18 cellular contexts compared by ENCODE assay signal in the genomic region with DNA sequence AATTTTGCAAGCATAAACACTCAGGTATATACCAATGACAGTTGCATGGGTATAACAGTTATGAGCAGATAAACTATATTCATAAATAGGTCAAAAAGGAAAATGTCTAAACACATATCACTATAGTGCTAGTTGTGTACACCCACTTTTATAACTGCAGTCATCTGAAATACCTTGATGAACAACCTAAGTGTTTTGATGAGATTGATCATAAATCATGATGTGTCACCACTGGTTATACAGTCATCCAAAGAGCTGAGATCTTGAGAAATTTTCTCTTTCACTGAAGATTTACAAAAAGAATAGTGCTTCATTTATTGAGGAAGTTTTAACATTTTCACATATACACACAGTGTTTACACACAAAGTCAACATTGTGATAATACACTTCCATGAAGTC.
DNase-seq lines count a peak whose midpoint lies in the region; ATAC-seq, FAIRE-seq and TF ChIP-seq lines count a peak whose summit lies in the region.
"Had no signal": no experiment of that assay in that cellular context is flagged by ENCODE, and none has a peak within 500 bp of the region (broad histone marks: within the 10 kb centered on the region; RNA-seq: fewer than 3 reads in every experiment).

No MANE protein-coding gene starts in this region.

- ATAC-seq in K562 (no peak), GM18870 (IDR thresholded peaks at IDR 0.05; ENCODE audit: unreplicated experiment) (no peak)
- ATAC-seq: GM12878 had no signal

- DNase-seq in HEK293T (ENCODE audit: extremely low spot score) (no peak), NCI-H226 (peak; percentile 28), K562 (ENCODE audit: extremely low read depth in 1 of 4, low spot score in 3 of 4) (no peak), kidney tubule cell (ENCODE audit: low spot score) (peak; percentile 66), nephron progenitor cell (no peak), Peyer's patch (no peak)
- DNase-seq: DND-41, GDM1, GOT3, HFFc6, NCI-H1930, NCI-H446, NCI-H748 treated with DMSO at 0.1 percent for 48 hours, SHP77 treated with DMSO at 0.1 percent for 48 hours had no signal

- H3K27ac ChIP-seq in K562 (ENCODE audit: extremely low read depth, low read depth, low read length) (no peak overlapping the region), Peyer's patch (no peak overlapping the region)
- H3K27ac ChIP-seq: C4-2B had no signal

- no peaks in the 10 kb centered on the region for H3K9me3 ChIP-seq in K562 (replicated peaks; ENCODE audit: control insufficient read depth, insufficient read depth, low read depth, low read length)
- no peaks in the 10 kb centered on the region for H3K9me3 ChIP-seq in Peyer's patch

- TF ChIP-seq CTCF in K562 (IDR thresholded peaks at IDR 0.05 in 2 of 3, conservative IDR thresholded peaks at IDR 0.05 in 1 of 3; ENCODE audit: insufficient read depth in 2 of 3, low read depth in 1 of 3, low read length in 3 of 3) (no peak), nephron progenitor cell (IDR thresholded peaks at IDR 0.05) (no peak), Peyer's patch (IDR thresholded peaks at IDR 0.05) (no peak)

- H2AFZ ChIP-seq in K562 (ENCODE audit: low read depth, low read length), result no peak overlapping the region

- H3K9ac ChIP-seq in K562 (ENCODE audit: insufficient read depth in 1 of 2, low read depth in 2 of 2, low read length in 2 of 2), result no peak overlapping the region

- H3K79me2 ChIP-seq in K562 (ENCODE audit: control insufficient read depth, insufficient read depth, low read length), result no peaks in the 10 kb centered on the region

- no peak overlapping the region for H3K4me2 ChIP-seq in K562 (ENCODE audit: insufficient read depth, low read length)

- no peak for FAIRE-seq in K562 (lab: Jason Lieb, UNC)
- FAIRE-seq: GM12878, GM18507 had no signal

- H3K9me3 Mint-ChIP-seq in nephron progenitor cell, result no peaks in the 10 kb centered on the region
- H3K9me3 Mint-ChIP-seq: HFFc6 had no signal

- BruUV-seq in K562 (replicated peaks; lab: Mats Ljungman, UMichigan), result no TSS peak

- no peaks in the 10 kb centered on the region for H4K20me1 ChIP-seq in K562 (replicated peaks; ENCODE audit: control insufficient read depth, insufficient read depth, low read length)

- H3K4me1 ChIP-seq in K562 (replicated peaks in 1 of 2; ENCODE audit: control insufficient read depth in 2 of 2, insufficient read depth in 2 of 2, low read length in 2 of 2) (no peaks in the 10 kb centered on the region), Peyer's patch (no peaks in the 10 kb centered on the region)

- H3K36me3 Mint-ChIP-seq in nephron progenitor cell (ENCODE audit: low read depth), result no peaks in the 10 kb centered on the region

- H3K4me1 Mint-ChIP-seq in nephron progenitor cell, result no peaks in the 10 kb centered on the region

- no peak overlapping the region for H3K27ac Mint-ChIP-seq in nephron progenitor cell
- H3K27ac Mint-ChIP-seq: HFFc6 had no signal

- peaks cover 3% of the 10 kb centered on the region for H3K27me3 Mint-ChIP-seq in nephron progenitor cell (ENCODE audit: low read depth, poor library complexity)

- H3K9me1 ChIP-seq in K562 (ENCODE audit: control insufficient read depth, insufficient read depth, low read length), result no peaks in the 10 kb centered on the region

- H3K27me3 ChIP-seq in K562 (ENCODE audit: control insufficient read depth in 2 of 2, insufficient read depth in 2 of 2, low read length in 2 of 2) (peaks cover 0 to 10% of the 10 kb centered on the region in 2 experiments; a peak in 3 of 5 replicates), Peyer's patch (no peaks in the 10 kb centered on the region)

- H3K4me3 Mint-ChIP-seq in nephron progenitor cell, result no peak overlapping the region
- H3K4me3 Mint-ChIP-seq: HFFc6 had no signal

- TF ChIP-seq EP300 in K562 (IDR thresholded peaks at IDR 0.05; ENCODE audit: low read length), result no peak

- in situ Hi-C loops in K562 (cut with MboI), result no loop called here

- CTCF ChIA-PET in HEK293T (lab: Yijun Ruan, JAX), result no interaction called here
- CTCF ChIA-PET in K562 (lab: Yijun Ruan, JAX; ENCODE audit: low intra/inter-chr PET ratio), result no interaction called here

- intact Hi-C loops in K562 (cut with micrococcal nuclease), result no loop called here

- no peak for TF ChIP-seq RAD21 in K562 (CRISPR knock-in tag; conservative IDR thresholded peaks at IDR 0.05 in 1 of 2, IDR thresholded peaks at IDR 0.05 in 1 of 2)

- TF ChIP-seq POLR2A in K562 (conservative IDR thresholded peaks at IDR 0.05) (no peak), Peyer's patch (IDR thresholded peaks at IDR 0.05) (no peak)

- H3K36me3 ChIP-seq in K562 (ENCODE audit: control insufficient read depth, insufficient read depth, low read length) (no peaks in the 10 kb centered on the region), Peyer's patch (no peaks in the 10 kb centered on the region)

- H3K4me3 ChIP-seq in K562 (no peak overlapping the region), Peyer's patch (no peak overlapping the region)
- H3K4me3 ChIP-seq: GM12878 had no signal

- POLR2A ChIA-PET in HEK293T (lab: Yijun Ruan, JAX), result no interaction called here
- POLR2A ChIA-PET in K562 (lab: Yijun Ruan, JAX), result no interaction called here

TF ChIP-seq in HEK293T, 16 proteins besides CTCF, POLR2A, EP300 and RAD21:
- TF ChIP-seq HDGF (IDR thresholded peaks at IDR 0.05; ENCODE audit: borderline replicate concordance) (no peak), PKNOX1 (IDR thresholded peaks at IDR 0.05) (peak; percentile 74), CTBP1 (IDR thresholded peaks at IDR 0.05; ENCODE audit: borderline replicate concordance) (no peak)
TF ChIP-seq in HEK293T: peak in this region for 1.

TF ChIP-seq in K562, 482 proteins besides CTCF, POLR2A, EP300 and RAD21 (continues in another document):
- TF ChIP-seq ZNF584 (CRISPR knock-in tag; IDR thresholded peaks at IDR 0.05; ENCODE audit: low read depth) (no peak), PKNOX1 (IDR thresholded peaks at IDR 0.05) (peak; percentile 44)

Comparison
In these comparisons a context has a peak if more than half of its experiments do, and no peak if none do; other contexts are left out.
1. DNase-seq: peak in NCI-H226 (single experiment) and kidney tubule cell (single experiment); none in HEK293T (single experiment), K562 (0 of 4), nephron progenitor cell (single experiment) and Peyer's patch (0 of 3).